ENCODE assay signal across 13 cellular contexts in the genomic region with DNA sequence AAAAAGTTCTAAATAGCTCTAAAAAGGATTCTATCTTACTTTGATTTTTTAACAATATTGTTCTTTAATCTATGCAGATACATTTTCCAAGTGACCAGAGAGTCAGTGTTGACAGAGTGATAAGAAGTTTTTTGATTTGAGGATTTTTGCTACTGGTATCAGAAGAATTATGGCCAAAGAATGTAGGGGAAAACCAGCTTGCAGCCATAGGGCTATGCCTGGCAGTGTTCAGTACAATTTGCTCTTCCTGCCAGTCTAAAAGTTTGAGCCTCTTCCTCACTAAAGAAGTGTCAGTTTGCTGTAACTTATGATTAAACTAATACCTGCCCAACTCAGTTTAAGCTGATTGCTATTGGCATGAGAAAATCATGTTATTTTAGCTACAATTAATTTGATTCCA. TPM values are rescaled to one million over a fixed set of nuclear protein-coding genes. Genes with fewer than 3 reads are reported as not detected.
DNase-seq lines count a peak whose midpoint lies in the region; ATAC-seq, FAIRE-seq and TF ChIP-seq lines count a peak whose summit lies in the region.
"Had no signal": no experiment of that assay in that cellular context is flagged by ENCODE, and none has a peak within 500 bp of the region (broad histone marks: within the 10 kb centered on the region; RNA-seq: fewer than 3 reads in every experiment).

No MANE protein-coding gene starts in this region.

- no peak overlapping the region for H2BK120ac ChIP-seq in IMR-90 (ENCODE audit: low read depth, low read length)

- peaks cover 7% of the 10 kb centered on the region for H3K4me1 ChIP-seq in IMR-90 (ENCODE audit: control insufficient read depth, insufficient read depth, low read length)

- no peak overlapping the region for H3K56ac ChIP-seq in IMR-90 (ENCODE audit: extremely low read depth, insufficient read depth, low read length)

- peaks cover 22 to 80% of the 10 kb centered on the region in 2 experiments for H3K79me1 ChIP-seq in IMR-90 (ENCODE audit: low read depth in 1 of 2, low read length in 2 of 2)

- H4K8ac ChIP-seq in IMR-90 (ENCODE audit: low read depth in 2 of 2, low read length in 2 of 2): no peak overlapping the region

- intact Hi-C loops in IMR-90 (cut with micrococcal nuclease): loop anchor here (5.0 kb wide), 1 partner anchor 39 kb away; no protein-coding TSS in a partner anchor

- no peak overlapping the region; the same call in 1 of the 2 replicates for H3K23ac ChIP-seq in IMR-90 (ENCODE audit: low read depth, low read length)

- no peak overlapping the region for H2BK15ac ChIP-seq in IMR-90 (ENCODE audit: low read depth, low read length)

- no peak overlapping the region for H4K91ac ChIP-seq in IMR-90 (ENCODE audit: insufficient read depth, low read depth, low read length)

- POLR2A ChIA-PET in IMR-90 (lab: Charles Lee; ENCODE audit: unreplicated experiment): interaction anchor here (0.5 kb wide), 1 partner anchor 56 kb away, joined by 4 read pairs; no protein-coding TSS in a partner anchor

- no peak overlapping the region for H2BK5ac ChIP-seq in IMR-90 (ENCODE audit: low read depth, low read length, poor library complexity, severe bottlenecking)

- H3K9me3 ChIP-seq in IMR-90 (ENCODE audit: control insufficient read depth, insufficient read depth, low read length): no peaks in the 10 kb centered on the region

- BruUV-seq in IMR-90 (replicated peaks; lab: Mats Ljungman, UMichigan): no TSS peak

- H3K4ac ChIP-seq in IMR-90 (ENCODE audit: low read depth, low read length): no peak overlapping the region

- CTCF ChIA-PET in IMR-90 (lab: Yijun Ruan, JAX): interaction anchor here (1.0 kb wide), 1 partner anchor 30 kb away, joined by 4 read pairs; no protein-coding TSS in a partner anchor

- no peak overlapping the region for H3K14ac ChIP-seq in IMR-90 (replicated peaks; ENCODE audit: low read depth, low read length)

- no peak overlapping the region for H2BK20ac ChIP-seq in IMR-90 (ENCODE audit: low read depth, low read length)

- no peak overlapping the region for H2AK9ac ChIP-seq in IMR-90 (replicated peaks; ENCODE audit: low read depth, low read length, poor library complexity)

- peaks cover 63% of the 10 kb centered on the region for H4K20me1 ChIP-seq in IMR-90 (ENCODE audit: insufficient read depth, low read length)

- FAIRE-seq in GM12892 (lab: Jason Lieb, UNC): peak; percentile 36
- FAIRE-seq in RCC 7860 (lab: Jason Lieb, UNC): no peak
- FAIRE-seq: GM12878, HepG2 had no signal

- TF ChIP-seq POLR2A in GM12892 (IDR thresholded peaks at IDR 0.05; ENCODE audit: low read depth, low read length): no peak
- no peak for TF ChIP-seq POLR2A in IMR-90 (IDR thresholded peaks at IDR 0.05; ENCODE audit: low read depth, low read length)

- no peak for DNase-seq in GM12892 (ENCODE audit: insufficient read length)
- DNase-seq in IMR-90: no peak
- DNase-seq in iris pigment epithelial cell (ENCODE audit: low read depth): peak; percentile 22
- no peak for DNase-seq in GDM1 (lab: John Stamatoyannopoulos, UW)
- no peak for DNase-seq in RCC 7860 (ENCODE audit: low spot score)
- DNase-seq in pons (ENCODE audit: low spot score): no peak
- no peak for DNase-seq in SKM-1 treated with dmso at 0.1 percent for 144 hours (lab: John Stamatoyannopoulos, UW; ENCODE audit: unreplicated experiment)
- DNase-seq: CD8-positive, alpha-beta memory T cell; DMS53; HCEC 1CT had no signal

- TF ChIP-seq CTCF in IMR-90 (conservative IDR thresholded peaks at IDR 0.05; ENCODE audit: low read depth, low read length): no peak

- H4K5ac ChIP-seq in IMR-90 (ENCODE audit: low read depth, low read length): no peak overlapping the region

- H3K27me3 ChIP-seq in IMR-90 (ENCODE audit: control insufficient read depth, insufficient read depth, low read length): no peaks in the 10 kb centered on the region

- H2AFZ ChIP-seq in IMR-90 (replicated peaks; ENCODE audit: low read length, poor library complexity): no peak overlapping the region

- no peak overlapping the region for H3K4me3 ChIP-seq in IMR-90 (ENCODE audit: insufficient read depth, low read depth, low read length)
- H3K4me3 ChIP-seq: GM12878 had no signal

- H3K9ac ChIP-seq in IMR-90 (ENCODE audit: low read depth, low read length): no peak overlapping the region

- no peak for TF ChIP-seq RAD21 in IMR-90 (IDR thresholded peaks at IDR 0.05; ENCODE audit: low read length)

- H3K27ac ChIP-seq in IMR-90 (ENCODE audit: insufficient read depth, low read length): no peak overlapping the region

- dilution Hi-C loops in IMR-90 (cut with HindIII; ENCODE audit: low sequenced_read_pairs, unreplicated experiment): no loop called here

- in situ Hi-C loops in IMR-90 (cut with MboI; ENCODE audit: low sequenced_read_pairs): no loop called here

- ATAC-seq in IMR-90 (ENCODE audit: low read depth): peak; percentile 48
- peak; percentile 58 for ATAC-seq in SK-N-SH treated with all-trans-retinoic acid at 6 μM for 48 hours
- ATAC-seq: GM12878, HepG2 had no signal

- peak overlapping the region; percentile 85; the same call in 1 of the 2 replicates for H3K4me2 ChIP-seq in IMR-90 (ENCODE audit: low read depth, low read length)

- no peaks in the 10 kb centered on the region for H3K36me3 ChIP-seq in IMR-90 (ENCODE audit: control insufficient read depth, insufficient read depth, low read length)

- H3K18ac ChIP-seq in IMR-90 (ENCODE audit: low read depth, low read length): no peak overlapping the region

- no peak overlapping the region for H2AK5ac ChIP-seq in IMR-90 (ENCODE audit: low read depth, low read length)

- H3K9me1 ChIP-seq in IMR-90 (ENCODE audit: insufficient read depth, low read length): peaks cover 16% of the 10 kb centered on the region

TF ChIP-seq in IMR-90, 13 proteins besides CTCF, POLR2A, EP300 and RAD21:
- TF ChIP-seq RCOR1 (IDR thresholded peaks at IDR 0.05; ENCODE audit: insufficient replicate concordance, low read length) (no peak), RFX5 (IDR thresholded peaks at IDR 0.05; ENCODE audit: low read depth, low read length) (no peak), MAFK (IDR thresholded peaks at IDR 0.05; ENCODE audit: low read depth, low read length) (no peak), MAZ (IDR thresholded peaks at IDR 0.05; ENCODE audit: borderline replicate concordance, low read depth, low read length) (no peak), SMC3 (IDR thresholded peaks at IDR 0.05; ENCODE audit: low read depth, low read length) (no peak)
- TF ChIP-seq, protein P1, sequence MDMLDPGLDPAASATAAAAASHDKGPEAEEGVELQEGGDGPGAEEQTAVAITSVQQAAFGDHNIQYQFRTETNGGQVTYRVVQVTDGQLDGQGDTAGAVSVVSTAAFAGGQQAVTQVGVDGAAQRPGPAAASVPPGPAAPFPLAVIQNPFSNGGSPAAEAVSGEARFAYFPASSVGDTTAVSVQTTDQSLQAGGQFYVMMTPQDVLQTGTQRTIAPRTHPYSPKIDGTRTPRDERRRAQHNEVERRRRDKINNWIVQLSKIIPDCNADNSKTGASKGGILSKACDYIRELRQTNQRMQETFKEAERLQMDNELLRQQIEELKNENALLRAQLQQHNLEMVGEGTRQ (IDR thresholded peaks at IDR 0.05; ENCODE audit: low read depth, low read length): no peak

TF ChIP-seq in SK-N-SH treated with all-trans-retinoic acid at 6 μM for 48 hours, 23 proteins besides CTCF, POLR2A, EP300 and RAD21 (continues in another document):
- TF ChIP-seq, protein P2, sequence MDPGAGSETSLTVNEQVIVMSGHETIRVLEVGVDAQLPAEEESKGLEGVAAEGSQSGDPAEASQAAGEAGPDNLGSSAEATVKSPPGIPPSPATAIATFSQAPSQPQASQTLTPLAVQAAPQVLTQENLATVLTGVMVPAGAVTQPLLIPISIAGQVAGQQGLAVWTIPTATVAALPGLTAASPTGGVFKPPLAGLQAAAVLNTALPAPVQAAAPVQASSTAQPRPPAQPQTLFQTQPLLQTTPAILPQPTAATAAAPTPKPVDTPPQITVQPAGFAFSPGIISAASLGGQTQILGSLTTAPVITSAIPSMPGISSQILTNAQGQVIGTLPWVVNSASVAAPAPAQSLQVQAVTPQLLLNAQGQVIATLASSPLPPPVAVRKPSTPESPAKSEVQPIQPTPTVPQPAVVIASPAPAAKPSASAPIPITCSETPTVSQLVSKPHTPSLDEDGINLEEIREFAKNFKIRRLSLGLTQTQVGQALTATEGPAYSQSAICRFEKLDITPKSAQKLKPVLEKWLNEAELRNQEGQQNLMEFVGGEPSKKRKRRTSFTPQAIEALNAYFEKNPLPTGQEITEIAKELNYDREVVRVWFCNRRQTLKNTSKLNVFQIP (CRISPR knock-in tag; IDR thresholded peaks at IDR 0.05; ENCODE audit: borderline replicate concordance, low read depth): no peak
- TF ChIP-seq SNAI2 (CRISPR knock-in tag; IDR thresholded peaks at IDR 0.05) (no peak), RARB (CRISPR knock-in tag; IDR thresholded peaks at IDR 0.05) (no peak), OSR1 (CRISPR knock-in tag; IDR thresholded peaks at IDR 0.05) (no peak), ESRRG (CRISPR knock-in tag; IDR thresholded peaks at IDR 0.05) (no peak), ISL1 (CRISPR knock-in tag; IDR thresholded peaks at IDR 0.05) (no peak)
- TF ChIP-seq, protein P3, sequence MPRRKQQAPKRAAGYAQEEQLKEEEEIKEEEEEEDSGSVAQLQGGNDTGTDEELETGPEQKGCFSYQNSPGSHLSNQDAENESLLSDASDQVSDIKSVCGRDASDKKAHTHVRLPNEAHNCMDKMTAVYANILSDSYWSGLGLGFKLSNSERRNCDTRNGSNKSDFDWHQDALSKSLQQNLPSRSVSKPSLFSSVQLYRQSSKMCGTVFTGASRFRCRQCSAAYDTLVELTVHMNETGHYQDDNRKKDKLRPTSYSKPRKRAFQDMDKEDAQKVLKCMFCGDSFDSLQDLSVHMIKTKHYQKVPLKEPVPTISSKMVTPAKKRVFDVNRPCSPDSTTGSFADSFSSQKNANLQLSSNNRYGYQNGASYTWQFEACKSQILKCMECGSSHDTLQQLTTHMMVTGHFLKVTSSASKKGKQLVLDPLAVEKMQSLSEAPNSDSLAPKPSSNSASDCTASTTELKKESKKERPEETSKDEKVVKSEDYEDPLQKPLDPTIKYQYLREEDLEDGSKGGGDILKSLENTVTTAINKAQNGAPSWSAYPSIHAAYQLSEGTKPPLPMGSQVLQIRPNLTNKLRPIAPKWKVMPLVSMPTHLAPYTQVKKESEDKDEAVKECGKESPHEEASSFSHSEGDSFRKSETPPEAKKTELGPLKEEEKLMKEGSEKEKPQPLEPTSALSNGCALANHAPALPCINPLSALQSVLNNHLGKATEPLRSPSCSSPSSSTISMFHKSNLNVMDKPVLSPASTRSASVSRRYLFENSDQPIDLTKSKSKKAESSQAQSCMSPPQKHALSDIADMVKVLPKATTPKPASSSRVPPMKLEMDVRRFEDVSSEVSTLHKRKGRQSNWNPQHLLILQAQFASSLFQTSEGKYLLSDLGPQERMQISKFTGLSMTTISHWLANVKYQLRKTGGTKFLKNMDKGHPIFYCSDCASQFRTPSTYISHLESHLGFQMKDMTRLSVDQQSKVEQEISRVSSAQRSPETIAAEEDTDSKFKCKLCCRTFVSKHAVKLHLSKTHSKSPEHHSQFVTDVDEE (CRISPR knock-in tag; IDR thresholded peaks at IDR 0.05): no peak

RNA-seq across cellular contexts. Expression of a gene that starts 35.3 kb away (rescaled TPM):
- polyA plus RNA-seq in GM12892 (2012; ENCODE audit: missing spikeins): not detected
- total RNA-seq in IMR-90 (2012; rRNA removed): 0.18 and 0.56 TPM in 2 replicates
- 0.03 and 0.10 TPM in 2 replicates for polyA plus RNA-seq in IMR-90 (2012; rRNA removed)
- polyA plus RNA-seq in IMR-90 (2012; cell fraction: cytosol; rRNA removed): 0.01 and 0.02 TPM in 2 replicates
- polyA plus RNA-seq in IMR-90 (2012; cell fraction: nucleus; rRNA removed; ENCODE audit: low replicate concordance): 0.11 TPM in 1 of 2 replicates, not detected in the other
- polyA plus RNA-seq: HepG2 had no signal
